In the genomic region with DNA sequence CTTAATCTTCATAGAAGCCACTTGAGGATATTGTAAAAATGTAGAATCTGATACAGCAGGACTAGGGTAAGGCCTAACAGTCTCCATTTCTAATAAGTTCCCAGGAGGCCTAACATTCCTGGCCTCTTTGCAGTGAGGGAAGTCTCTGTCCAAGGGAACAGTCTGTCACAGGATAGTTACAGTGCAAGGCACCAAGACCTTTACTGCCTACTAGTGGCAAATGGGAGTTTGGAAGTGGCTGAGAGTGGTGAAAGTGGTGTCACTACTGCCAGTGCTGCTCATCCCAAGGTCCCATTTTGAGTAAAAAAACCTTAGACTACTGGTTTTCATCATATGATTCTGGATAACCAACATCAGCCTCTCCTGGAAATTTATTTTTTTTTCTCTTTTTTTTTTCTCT, we compare ENCODE assay signal across 21 cellular contexts.
DNase-seq lines count a peak whose midpoint lies in the region; ATAC-seq, FAIRE-seq and TF ChIP-seq lines count a peak whose summit lies in the region.
"Had no signal": no experiment of that assay in that cellular context is flagged by ENCODE, and none has a peak within 500 bp of the region (broad histone marks: within the 10 kb centered on the region; RNA-seq: fewer than 3 reads in every experiment).

No MANE protein-coding gene starts in this region.

- no peaks in the 10 kb centered on the region for H3K36me3 Mint-ChIP-seq in neural progenitor cell
- H3K36me3 Mint-ChIP-seq in activated T-cell treated with anti-CD3 and anti-CD28 coated beads, Interleukin-2, amount 50 U/mL, for 72 hours (ENCODE audit: insufficient read depth in 2 of 2): no peaks in the 10 kb centered on the region
- H3K36me3 Mint-ChIP-seq: activated naive CD8-positive, alpha-beta T cell treated with anti-CD3 and anti-CD28 coated beads for 36 hours had no signal

- intact Hi-C loops in kidney (cut with DNase I): no loop called here

- H3F3A ChIP-seq in neural progenitor cell (ENCODE audit: low read depth): no peaks in the 10 kb centered on the region

- H3K9ac ChIP-seq in neural progenitor cell (no peak overlapping the region), kidney (ENCODE audit: low read length in 2 of 2) (no peak overlapping the region)

- no peaks in the 10 kb centered on the region for H3K4me1 ChIP-seq in neural progenitor cell
- H3K4me1 ChIP-seq in kidney (ENCODE audit: control insufficient read depth in 1 of 2, insufficient read depth in 1 of 2, low read depth in 1 of 2, low read length in 2 of 2): no peaks in the 10 kb centered on the region
- H3K4me1 ChIP-seq: heart right ventricle, right atrium auricular region, upper lobe of left lung had no signal

- H3K36me3 ChIP-seq in neural progenitor cell (no peaks in the 10 kb centered on the region), kidney (ENCODE audit: control insufficient read depth in 1 of 2, insufficient read depth in 2 of 2, low read length in 2 of 2) (no peaks in the 10 kb centered on the region)
- H3K36me3 ChIP-seq: heart right ventricle, right atrium auricular region, upper lobe of left lung had no signal

- FAIRE-seq in kidney (lab: Jason Lieb, UNC): no peak
- FAIRE-seq: bronchial epithelial cell had no signal

- peak overlapping the region; percentile 8 for H2AFZ ChIP-seq in neural progenitor cell (replicated peaks)

- no peaks in the 10 kb centered on the region for H3K27me3 ChIP-seq in neural progenitor cell
- H3K27me3 ChIP-seq: heart right ventricle, right atrium auricular region, upper lobe of left lung had no signal

- DNase-seq in LNCaP clone FGC (ENCODE audit: low read depth) (no peak), brain pericyte (ENCODE audit: low read depth, low spot score) (peak; percentile 4), neural progenitor cell (ENCODE audit: low spot score) (peak; percentile 44), kidney (no peak)
- DNase-seq in activated effector memory CD4-positive, alpha-beta T cell treated with anti-CD3 and anti-CD28 coated beads, Interleukin-2, amount 50 U/mL, for 16 hours: no peak
- no peak for DNase-seq in activated T-cell treated with anti-CD3 and anti-CD28 coated beads, Interleukin-2, amount 50 U/mL, for 72 hours
- DNase-seq: activated CD8-positive, alpha-beta T cell treated with anti-CD3 and anti-CD28 coated beads for 36 hours; activated naive CD8-positive, alpha-beta T cell treated with anti-CD3 and anti-CD28 coated beads for 36 hours; activated T-cell treated with anti-CD3 and anti-CD28 coated beads, Interleukin-2, amount 50 U/mL, for 48 hours; C1 segment of cervical spinal cord; heart right ventricle; KBM-7; NCI-H1092 treated with DMSO at 0.1 percent for 48 hours; stimulated activated naive CD8-positive, alpha-beta T cell treated with anti-CD3 and anti-CD28 coated beads, Interleukin-15, amount 100 ng/mL, for 72 hours; upper lobe of left lung had no signal

- no peak for ATAC-seq in GM18858 (IDR thresholded peaks at IDR 0.05; ENCODE audit: unreplicated experiment)
- no peak for ATAC-seq in activated T-cell treated with anti-CD3 and anti-CD28 coated beads, Interleukin-2, amount 50 U/mL, for 72 hours (replicated peaks in 1 of 2)
- ATAC-seq: activated CD8-positive, alpha-beta T cell treated with anti-CD3 and anti-CD28 coated beads for 36 hours; esophagus mucosa; heart right ventricle; stimulated activated naive CD8-positive, alpha-beta T cell treated with anti-CD3 and anti-CD28 coated beads, Interleukin-15, amount 100 ng/mL, for 72 hours had no signal

- no peaks in the 10 kb centered on the region for H3K27me3 Mint-ChIP-seq in neural progenitor cell (ENCODE audit: insufficient read depth, low read depth)
- H3K27me3 Mint-ChIP-seq in activated T-cell treated with anti-CD3 and anti-CD28 coated beads, Interleukin-2, amount 50 U/mL, for 72 hours (ENCODE audit: low read depth): no peaks in the 10 kb centered on the region
- H3K27me3 Mint-ChIP-seq: activated CD8-positive, alpha-beta T cell treated with anti-CD3 and anti-CD28 coated beads for 36 hours; activated naive CD8-positive, alpha-beta T cell treated with anti-CD3 and anti-CD28 coated beads for 36 hours; stimulated activated naive CD8-positive, alpha-beta T cell treated with anti-CD3 and anti-CD28 coated beads, Interleukin-15, amount 100 ng/mL, for 72 hours had no signal

- no peak overlapping the region for H3K4me3 Mint-ChIP-seq in neural progenitor cell
- H3K4me3 Mint-ChIP-seq in activated T-cell treated with anti-CD3 and anti-CD28 coated beads, Interleukin-2, amount 50 U/mL, for 72 hours: no peak overlapping the region
- H3K4me3 Mint-ChIP-seq: activated CD8-positive, alpha-beta T cell treated with anti-CD3 and anti-CD28 coated beads for 36 hours; activated naive CD8-positive, alpha-beta T cell treated with anti-CD3 and anti-CD28 coated beads for 36 hours; stimulated activated naive CD8-positive, alpha-beta T cell treated with anti-CD3 and anti-CD28 coated beads, Interleukin-15, amount 100 ng/mL, for 72 hours had no signal

- no peaks in the 10 kb centered on the region for H3K9me3 Mint-ChIP-seq in neural progenitor cell
- peaks cover 0 to 2% of the 10 kb centered on the region in 2 donors for H3K9me3 Mint-ChIP-seq in activated T-cell treated with anti-CD3 and anti-CD28 coated beads, Interleukin-2, amount 50 U/mL, for 72 hours
- H3K9me3 Mint-ChIP-seq: activated CD8-positive, alpha-beta T cell treated with anti-CD3 and anti-CD28 coated beads for 36 hours; activated naive CD8-positive, alpha-beta T cell treated with anti-CD3 and anti-CD28 coated beads for 36 hours had no signal

- H3K4me2 ChIP-seq in neural progenitor cell: no peak overlapping the region

- H3K9me3 ChIP-seq in neural progenitor cell (ENCODE audit: low read depth) (no peaks in the 10 kb centered on the region), kidney (ENCODE audit: control insufficient read depth in 1 of 2, low read length in 2 of 2) (no peaks in the 10 kb centered on the region)
- H3K9me3 ChIP-seq: heart right ventricle, right atrium auricular region, upper lobe of left lung had no signal

- no peak overlapping the region for H3K27ac Mint-ChIP-seq in neural progenitor cell
- H3K27ac Mint-ChIP-seq in activated T-cell treated with anti-CD3 and anti-CD28 coated beads, Interleukin-2, amount 50 U/mL, for 72 hours: no peak overlapping the region
- H3K27ac Mint-ChIP-seq: activated CD8-positive, alpha-beta T cell treated with anti-CD3 and anti-CD28 coated beads for 36 hours; activated naive CD8-positive, alpha-beta T cell treated with anti-CD3 and anti-CD28 coated beads for 36 hours; stimulated activated naive CD8-positive, alpha-beta T cell treated with anti-CD3 and anti-CD28 coated beads, Interleukin-15, amount 100 ng/mL, for 72 hours had no signal

- TF ChIP-seq CTCF in GM12873 (IDR thresholded peaks at IDR 0.05; ENCODE audit: insufficient read depth, low read depth, low read length, missing control alignments) (peak; percentile 34), LNCaP clone FGC (IDR thresholded peaks at IDR 0.05; ENCODE audit: control insufficient read depth, extremely low read depth, insufficient read depth) (peak; percentile 34), neural progenitor cell (IDR thresholded peaks at IDR 0.05) (peak; percentile 48), kidney (IDR thresholded peaks at IDR 0.05; ENCODE audit: borderline replicate concordance, extremely low read depth, insufficient read depth) (no peak)

- no peaks in the 10 kb centered on the region for H3K79me2 ChIP-seq in neural progenitor cell (ENCODE audit: low read depth)

- no peaks in the 10 kb centered on the region for H3K4me1 Mint-ChIP-seq in neural progenitor cell
- H3K4me1 Mint-ChIP-seq in activated T-cell treated with anti-CD3 and anti-CD28 coated beads, Interleukin-2, amount 50 U/mL, for 72 hours (ENCODE audit: low read depth): no peaks in the 10 kb centered on the region
- H3K4me1 Mint-ChIP-seq: activated naive CD8-positive, alpha-beta T cell treated with anti-CD3 and anti-CD28 coated beads for 36 hours; stimulated activated naive CD8-positive, alpha-beta T cell treated with anti-CD3 and anti-CD28 coated beads, Interleukin-15, amount 100 ng/mL, for 72 hours had no signal

- H3K4me3 ChIP-seq in LNCaP clone FGC (ENCODE audit: low read depth, low read length) (no peak overlapping the region), neural progenitor cell (no peak overlapping the region), kidney (ENCODE audit: low read length in 2 of 2) (no peak overlapping the region)
- H3K4me3 ChIP-seq: heart right ventricle, right atrium auricular region, upper lobe of left lung had no signal

- no peaks in the 10 kb centered on the region for H4K20me1 ChIP-seq in neural progenitor cell (ENCODE audit: low read depth)

- no peak overlapping the region for H3K27ac ChIP-seq in neural progenitor cell
- H3K27ac ChIP-seq in kidney (ENCODE audit: low read depth in 2 of 2, low read length in 2 of 2): no peak overlapping the region
- H3K27ac ChIP-seq: heart right ventricle, right atrium auricular region, RWPE1, upper lobe of left lung had no signal

Comparison
In these comparisons a context has a peak if more than half of its experiments do, and no peak if none do; other contexts are left out.
1. DNase-seq: peak in brain pericyte (single experiment) and neural progenitor cell (single experiment); none in LNCaP clone FGC (single experiment), kidney (single experiment), activated effector memory CD4-positive, alpha-beta T cell treated with anti-CD3 and anti-CD28 coated beads, Interleukin-2, amount 50 U/mL, for 16 hours (single experiment) and activated T-cell treated with anti-CD3 and anti-CD28 coated beads, Interleukin-2, amount 50 U/mL, for 72 hours (0 of 2).